Comparison of ENCODE assay signal across 8 cellular contexts in genomic region chr14:75985618-75986438, GRCh38. TPM values are rescaled to one million over a fixed set of nuclear protein-coding genes. Genes with fewer than 3 reads are reported as not detected.
DNase-seq lines count a peak whose midpoint lies in the region; ATAC-seq, FAIRE-seq and TF ChIP-seq lines count a peak whose summit lies in the region.

Gene IFT43 (plus strand): TSS chr14:75985763. CDS start chr14:75985787, 24 bp downstream.

- H3K4me1 ChIP-seq in CD8-positive, alpha-beta memory T cell (ENCODE audit: insufficient read depth, low read length), result peaks cover 12% of the 10 kb centered on the region
- H3K4me1 ChIP-seq in mucosa of descending colon (ENCODE audit: low read depth), result peaks cover 5% of the 10 kb centered on the region

- H3K36me3 ChIP-seq in CD8-positive, alpha-beta memory T cell (ENCODE audit: insufficient read depth, low read length), result no peaks in the 10 kb centered on the region
- H3K36me3 ChIP-seq in mucosa of descending colon (ENCODE audit: low read depth), result no peaks in the 10 kb centered on the region

- peak within 1 kb of the TSS; percentile 86 to 96 (median 90) for H3K4me3 Mint-ChIP-seq in CD8-positive, alpha-beta memory T cell

- TF ChIP-seq CTCF in GM20000 (IDR thresholded peaks at IDR 0.05; ENCODE audit: extremely low read depth, missing control alignments), result no peak
- no peak for TF ChIP-seq CTCF in epithelial cell of esophagus (IDR thresholded peaks at IDR 0.05; ENCODE audit: insufficient read depth, low read depth, low read length, missing control alignments)
- TF ChIP-seq CTCF in mucosa of descending colon (IDR thresholded peaks at IDR 0.05), result no peak

- FAIRE-seq in HTR-8/SVneo (lab: Jason Lieb, UNC), result peak; percentile 95

- H3K9me3 Mint-ChIP-seq in CD8-positive, alpha-beta memory T cell, result no peaks in the 10 kb centered on the region

- intact Hi-C loops in mucosa of descending colon (cut with DNase I, micrococcal nuclease), result loop anchor here in 1 of 2 donors (10.0 kb wide), 1 partner anchor 281 kb away; no protein-coding TSS in a partner anchor

- H3K4me1 Mint-ChIP-seq in CD8-positive, alpha-beta memory T cell, result peaks cover 23 to 37% (median 35%) of the 10 kb centered on the region in 3 donors

- peaks cover 0 to 5% of the 10 kb centered on the region in 2 donors for H3K27me3 Mint-ChIP-seq in CD8-positive, alpha-beta memory T cell

- no peaks in the 10 kb centered on the region for H3K27me3 ChIP-seq in CD8-positive, alpha-beta memory T cell (ENCODE audit: insufficient read depth, low read length, poor library complexity, severe bottlenecking)

- peak within 1 kb of the TSS; percentile 81 for H3K27ac ChIP-seq in CD8-positive, alpha-beta memory T cell (ENCODE audit: low read depth, low read length)

- CTCF ChIA-PET in CD8-positive, alpha-beta memory T cell (lab: Charles Lee), result interaction anchor here (1.2 to 6.1 kb wide), 4 partner anchors 79 to 408 kb away, joined by 4 to 71 read pairs (median 6); no protein-coding TSS in a partner anchor

- H3K9me3 ChIP-seq in CD8-positive, alpha-beta memory T cell (ENCODE audit: low read length), result no peaks in the 10 kb centered on the region
- no peaks in the 10 kb centered on the region for H3K9me3 ChIP-seq in mucosa of descending colon

- peak; percentile 71 for ATAC-seq in mucosa of descending colon

- DNase-seq in CD8-positive, alpha-beta memory T cell, result peak; percentile 87 to 95 (median 90)
- DNase-seq in GM20000 (ENCODE audit: low spot score) (peak; percentile 94), HTR-8/SVneo (ENCODE audit: insufficient read length, low spot score) (peak; percentile 99), OCI-M1 (lab: John Stamatoyannopoulos, UW) (peak; percentile 69), activated T-cell treated with anti-CD3 and anti-CD28 coated beads for 4 hours (peak; percentile 88), epithelial cell of esophagus (ENCODE audit: low read depth) (peak; percentile 85), mucosa of descending colon (peak; percentile 92 to 97 (median 95))
- DNase-seq in stimulated activated CD8-positive, alpha-beta memory T cell treated with anti-CD3 and anti-CD28 coated beads, Interleukin-4, amount 100 ng/mL, for 1 hour (ENCODE audit: low read depth in 2 of 2, low spot score in 1 of 2), result peak; percentile 84 to 93

- POLR2A ChIA-PET in CD8-positive, alpha-beta memory T cell (lab: Charles Lee), result no interaction called here

- H3K4me3 ChIP-seq in CD8-positive, alpha-beta memory T cell (ENCODE audit: low read length), result peak within 1 kb of the TSS; percentile 81
- H3K4me3 ChIP-seq in epithelial cell of esophagus (ENCODE audit: low read length) (peak within 1 kb of the TSS; percentile 74), mucosa of descending colon (peak within 1 kb of the TSS; percentile 71)

- H3K36me3 Mint-ChIP-seq in CD8-positive, alpha-beta memory T cell, result peaks cover 0 to 16% (median 5%) of the 10 kb centered on the region in 3 donors

- H3K27ac Mint-ChIP-seq in CD8-positive, alpha-beta memory T cell, result peak within 1 kb of the TSS; percentile 72 to 98 (median 93)

RNA-seq across cellular contexts. Expression of gene IFT43, which starts in this region (rescaled TPM):
- total RNA-seq in CD8-positive, alpha-beta memory T cell, result 10 to 100 TPM; 12.6 to 14.4 TPM
- polyA plus RNA-seq in CD8-positive, alpha-beta memory T cell, result 14.2 TPM
- 10 to 100 TPM; 27.3 to 64.0 (median 27.5) TPM for total RNA-seq in mucosa of descending colon

Comparison
In these comparisons a context has a peak if more than half of its experiments do, and no peak if none do; other contexts are left out.
1. Peak in every context shown above with its lines: DNase-seq, ATAC-seq, H3K4me3 ChIP-seq and H3K27ac ChIP-seq.